In the genomic region with DNA sequence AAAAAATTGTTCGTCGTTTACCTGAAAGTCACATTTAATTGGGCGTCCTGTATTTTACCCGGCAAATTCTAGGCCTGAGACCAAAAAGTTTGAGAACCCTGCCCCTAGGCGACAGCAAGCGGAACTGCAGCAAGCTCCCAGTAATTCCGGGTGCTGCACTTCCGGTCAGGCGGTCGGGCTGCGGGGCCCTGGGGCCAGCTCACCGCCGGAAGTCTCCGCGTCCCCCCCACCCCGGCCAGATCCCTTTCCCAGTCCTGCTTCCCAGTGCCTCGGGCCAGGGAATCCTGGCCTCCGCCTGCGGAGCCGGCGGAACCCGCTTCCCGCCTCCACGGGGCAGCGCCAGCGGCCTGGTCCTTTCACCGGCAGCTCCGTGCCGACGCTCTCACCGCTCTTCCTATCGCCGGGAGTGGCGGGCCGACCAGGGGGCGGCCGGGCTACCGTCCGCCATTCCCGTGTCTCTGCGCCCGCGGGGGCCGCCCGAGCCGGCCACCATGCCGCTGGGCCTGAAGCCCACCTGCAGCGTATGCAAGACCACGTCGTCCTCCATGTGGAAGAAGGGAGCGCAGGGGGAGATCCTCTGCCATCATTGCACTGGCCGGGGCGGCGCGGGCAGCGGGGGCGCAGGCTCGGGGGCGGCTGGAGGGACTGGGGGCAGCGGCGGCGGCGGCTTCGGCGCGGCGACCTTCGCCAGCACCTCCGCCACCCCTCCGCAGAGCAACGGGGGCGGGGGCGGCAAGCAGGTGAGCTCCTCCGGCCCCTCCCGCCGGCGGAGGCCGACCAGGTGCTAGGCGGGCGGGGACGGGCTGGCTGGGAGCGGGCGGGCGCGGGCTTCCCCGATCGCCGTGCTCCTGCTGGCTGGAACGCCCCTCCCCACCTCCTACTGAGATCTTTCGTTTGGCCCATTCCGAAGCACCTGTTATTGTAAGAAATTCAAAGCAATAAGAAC, we compare ENCODE assay signal across 8 cellular contexts. TPM values are rescaled to one million over a fixed set of nuclear protein-coding genes. Genes with fewer than 3 reads are reported as not detected.
A peak's percentile ranks its signal among the peaks of the same experiment; 100 is the strongest.
DNase-seq lines count a peak whose midpoint lies in the region; ATAC-seq and TF ChIP-seq lines count a peak whose summit lies in the region.

A gene with protein sequence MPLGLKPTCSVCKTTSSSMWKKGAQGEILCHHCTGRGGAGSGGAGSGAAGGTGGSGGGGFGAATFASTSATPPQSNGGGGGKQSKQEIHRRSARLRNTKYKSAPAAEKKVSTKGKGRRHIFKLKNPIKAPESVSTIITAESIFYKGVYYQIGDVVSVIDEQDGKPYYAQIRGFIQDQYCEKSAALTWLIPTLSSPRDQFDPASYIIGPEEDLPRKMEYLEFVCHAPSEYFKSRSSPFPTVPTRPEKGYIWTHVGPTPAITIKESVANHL (plus strand): TSS at position 244 of the 946 bp plus-strand sequence. CDS start 248 bp downstream, at position 492.

- H3K27ac ChIP-seq in PC-3 (ENCODE audit: low read length) (peak within 1 kb of the TSS; percentile 61), epithelial cell of prostate (peak within 1 kb of the TSS; percentile 87)

- H3K36me3 ChIP-seq in PC-3 (ENCODE audit: low read depth, low read length): peaks cover 23% of the 10 kb centered on the region

- no peaks in the 10 kb centered on the region for H4K20me1 ChIP-seq in PC-3 (ENCODE audit: low read length)

- peaks cover 15% of the 10 kb centered on the region for H3K4me1 ChIP-seq in PC-3 (ENCODE audit: insufficient read depth, low read length)

- BruUV-seq in PC-3 (replicated peaks; lab: Mats Ljungman, UMichigan): no TSS peak

- peak within 1 kb of the TSS; percentile 84 to 100 (median 97) for H3K4me3 Mint-ChIP-seq in IgD-negative memory B cell

- H3K9me2 ChIP-seq in PC-3 (replicated peaks; ENCODE audit: low read length): no peaks in the 10 kb centered on the region

- no peaks in the 10 kb centered on the region for H3K9me3 ChIP-seq in PC-3 (ENCODE audit: low read length)

- H3F3A ChIP-seq in PC-3 (ENCODE audit: low read length, unreplicated experiment): no peaks in the 10 kb centered on the region

- intact Hi-C loops in PC-3 (cut with micrococcal nuclease): loop anchor here (1.0 to 5.0 kb wide), 7 partner anchors 13 to 565 kb away; a partner anchor contains a TSS

- peaks cover 7 to 10% (median 10%) of the 10 kb centered on the region in 3 donors for H3K4me1 Mint-ChIP-seq in IgD-negative memory B cell

- ATAC-seq in GM21529 (IDR thresholded peaks at IDR 0.05; ENCODE audit: unreplicated experiment) (peak; percentile 84), PC-3 (peak; percentile 90)

- peaks cover 14% of the 10 kb centered on the region for H3K79me2 ChIP-seq in PC-3 (ENCODE audit: low read length)

- TF ChIP-seq CTCF in PC-3 (conservative IDR thresholded peaks at IDR 0.05; ENCODE audit: low read depth, low read length): peak; percentile 80

- peak within 1 kb of the TSS; percentile 96 for H2AFZ ChIP-seq in PC-3 (ENCODE audit: low read length)

- CTCF ChIA-PET in PC-3 (lab: Charles Lee): interaction anchor here (0.6 to 2.5 kb wide), 9 partner anchors 14 to 268 kb away, joined by 3 to 26 read pairs (median 4); a partner anchor contains a TSS

- H3K4me3 ChIP-seq in PC-3 (ENCODE audit: low read length): peak within 1 kb of the TSS; percentile 93

- H3K27me3 ChIP-seq in PC-3 (ENCODE audit: low read length): no peaks in the 10 kb centered on the region

- H3K27ac Mint-ChIP-seq in IgD-negative memory B cell: peak within 1 kb of the TSS; percentile 96 to 98 (median 98)

- no peaks in the 10 kb centered on the region for H3K27me3 Mint-ChIP-seq in IgD-negative memory B cell

- POLR2A ChIA-PET in PC-3 (lab: Charles Lee; ENCODE audit: unreplicated experiment): interaction anchor here (0.6 to 1.1 kb wide), 4 partner anchors 81 to 590 kb away, joined by 3 to 12 read pairs (median 4); a partner anchor contains a TSS

- DNase-seq in DMS53 treated with DMSO at 0.1 percent for 48 hours (lab: John Stamatoyannopoulos, UW; ENCODE audit: unreplicated experiment) (peak; percentile 93), PC-3 (peak; percentile 89), activated T-cell treated with anti-CD3 and anti-CD28 coated beads for 48 hours (ENCODE audit: low read depth) (peak; percentile 75), epithelial cell of prostate (ENCODE audit: low read depth, low spot score) (peak; percentile 57), mucosa of gallbladder (ENCODE audit: low spot score) (peak; percentile 93)
- DNase-seq in stimulated activated CD8-positive, alpha-beta memory T cell treated with anti-CD3 and anti-CD28 coated beads, Interleukin-4, amount 100 ng/mL, for 4 hours (ENCODE audit: low read depth in 2 of 2, low spot score in 1 of 2): peak; percentile 49 to 63

- peak within 1 kb of the TSS; percentile 82 for H3K4me2 ChIP-seq in PC-3 (ENCODE audit: low read length)

- H3K36me3 Mint-ChIP-seq in IgD-negative memory B cell: peaks cover 5% of the 10 kb centered on the region

- peaks cover 0 to 2% (median 0%) of the 10 kb centered on the region in 3 donors for H3K9me3 Mint-ChIP-seq in IgD-negative memory B cell

- peak within 1 kb of the TSS; percentile 98 for H3K9ac ChIP-seq in PC-3 (ENCODE audit: low read length)

RNA-seq across cellular contexts. Expression of the gene that starts here (rescaled TPM):
- 19.0 TPM for polyA plus RNA-seq in IgD-negative memory B cell
- total RNA-seq in PC-3 (2014; rRNA removed): 15.8 and 20.0 TPM in 2 replicates
- total RNA-seq in mucosa of gallbladder: 36.5 TPM

Comparison
In these comparisons a context has a peak if more than half of its experiments do, and no peak if none do; other contexts are left out.
1. Peak in every context shown above with its lines: DNase-seq, ATAC-seq, H3K4me3 ChIP-seq and H3K27ac ChIP-seq.